ENCODE assay signal across 36 cellular contexts in genomic region chr1:63289135-63289534, GRCh38. TPM values are rescaled to one million over a fixed set of nuclear protein-coding genes. Genes with fewer than 3 reads are reported as not detected.
"Had no signal": no experiment of that assay in that cellular context is flagged by ENCODE, and none has a peak within 500 bp of the region (broad histone marks: within the 10 kb centered on the region; RNA-seq: fewer than 3 reads in every experiment).

No MANE protein-coding gene starts in this region.

- FAIRE-seq: bronchial epithelial cell, TTC549 had no signal

- DNase-seq: activated B cell treated with CpG ODN at 0.5 μM for 24 hours; activated CD4-positive, alpha-beta memory T cell treated with anti-CD3 and anti-CD28 coated beads for 36 hours; activated CD4-positive, alpha-beta T cell treated with anti-CD3 and anti-CD28 coated beads for 4 hours; activated CD4-positive, alpha-beta T cell treated with anti-CD3 and anti-CD28 coated beads, Interleukin-2, amount 10 ng/mL, durations not matched to agents 24 days and 14 days; activated CD4-positive, alpha-beta T cell treated with anti-CD3 and anti-CD28 coated beads, Interleukin-2, amount 50 U/mL, for 1 hour; activated CD4-positive, alpha-beta T cell treated with anti-CD3 and anti-CD28 coated beads, Interleukin-2, amount 50 U/mL, for 4 hours; activated CD4-positive, CD25-positive, alpha-beta regulatory T cell treated with anti-CD3 and anti-CD28 coated beads, Interleukin-2, amount 50 U/mL, for 72 hours; activated CD8-positive, alpha-beta memory T cell treated with anti-CD3 and anti-CD28 coated beads, Interleukin-2, amount 50 U/mL, for 4 hours; activated CD8-positive, alpha-beta T cell treated with anti-CD3 and anti-CD28 coated beads for 36 hours; activated effector memory CD4-positive, alpha-beta T cell treated with anti-CD3 and anti-CD28 coated beads, Interleukin-2, amount 50 U/mL, for 16 hours; activated gamma-delta T cell treated with Interleukin-2 at 50 U/mL for 16 hours; activated naive CD4-positive, alpha-beta T cell; activated naive CD4-positive, alpha-beta T cell treated with anti-CD3 and anti-CD28 coated beads for 36 hours; activated naive CD4-positive, alpha-beta T cell treated with anti-CD3 and anti-CD28 coated beads, Interleukin-2, amount 50 U/mL, for 16 hours; activated naive CD8-positive, alpha-beta T cell treated with anti-CD3 and anti-CD28 coated beads for 36 hours; activated T-cell treated with anti-CD3 and anti-CD28 coated beads for 4 hours; activated T-cell treated with anti-CD3 and anti-CD28 coated beads, Interleukin-2, amount 50 U/mL, for 1 hour; activated T-cell treated with anti-CD3 and anti-CD28 coated beads, Interleukin-2, amount 50 U/mL, for 4 hours; activated T-cell treated with anti-CD3 and anti-CD28 coated beads, Interleukin-2, amount 50 U/mL, for 72 hours; adrenal gland; amniotic stem cell; caudate nucleus; cerebellar nuclear complex; T-helper 1 cell; T-helper 2 cell; T-helper 9 cell had no signal

- H3K27ac ChIP-seq: adrenal gland, ascending aorta, cardiac muscle cell, VCaP had no signal

- H3K4me1 ChIP-seq: adrenal gland, ascending aorta had no signal

- H3K4me3 ChIP-seq: adrenal gland, ascending aorta, cardiac muscle cell had no signal

- H3K36me3 ChIP-seq: adrenal gland, ascending aorta, cardiac muscle cell had no signal

- ATAC-seq: activated CD8-positive, alpha-beta T cell treated with anti-CD3 and anti-CD28 coated beads for 36 hours; activated naive CD4-positive, alpha-beta T cell treated with anti-CD3 and anti-CD28 coated beads, Interleukin-2, amount 50 U/mL, for 72 hours; activated T-cell treated with anti-CD3 and anti-CD28 coated beads, Interleukin-2, amount 50 U/mL, for 4 hours; activated T-cell treated with anti-CD3 and anti-CD28 coated beads, Interleukin-2, amount 50 U/mL, for 72 hours; activated T-helper 17 cell treated with anti-CD3 and anti-CD28 coated beads, Interleukin-2, amount 50 U/mL, for 72 hours had no signal

- H3K27me3 ChIP-seq: adrenal gland, ascending aorta, cardiac muscle cell had no signal

RNA-seq across cellular contexts. Expression of gene FOXD3, which starts 33.2 kb away (rescaled TPM):
- total RNA-seq: activated B cell treated with CpG ODN at 0.5 μM for 24 hours; activated CD4-positive, alpha-beta memory T cell treated with anti-CD3 and anti-CD28 coated beads for 36 hours; activated CD4-positive, alpha-beta T cell treated with anti-CD3 and anti-CD28 coated beads, Interleukin-2, amount 10 ng/mL, durations not matched to agents 24 days and 14 days; activated CD8-positive, alpha-beta memory T cell treated with anti-CD3 and anti-CD28 coated beads for 36 hours; activated CD8-positive, alpha-beta T cell treated with anti-CD3 and anti-CD28 coated beads for 36 hours; activated naive CD4-positive, alpha-beta T cell treated with anti-CD3 and anti-CD28 coated beads for 36 hours; activated naive CD4-positive, alpha-beta T cell treated with anti-CD3 and anti-CD28 coated beads, Interleukin-2, amount 50 U/mL, for 72 hours; activated naive CD8-positive, alpha-beta T cell treated with anti-CD3 and anti-CD28 coated beads for 36 hours; activated T-cell treated with anti-CD3 and anti-CD28 coated beads, Interleukin-2, amount 50 U/mL, for 4 hours; activated T-cell treated with anti-CD3 and anti-CD28 coated beads, Interleukin-2, amount 50 U/mL, for 72 hours; activated T-helper 1 cell treated with anti-CD3 and anti-CD28 coated beads, Interleukin-12 subunit alpha, Interleukin-12 subunit beta, Interleukin-2, Interleukin-4 antibody, amounts not matched to agents 30 ng/mL and 10 ng/mL and 1 ng/mL, durations not matched to agents 14 hours and 24 hours and 36 hours; activated T-helper 17 cell treated with anti-CD3 and anti-CD28 coated beads, Interleukin-2, amount 50 U/mL, for 72 hours; ascending aorta; bronchial epithelial cell; cardiac muscle cell; chondrocyte had no signal
- polyA plus RNA-seq: cardiac muscle cell had no signal
